In the genomic region with DNA sequence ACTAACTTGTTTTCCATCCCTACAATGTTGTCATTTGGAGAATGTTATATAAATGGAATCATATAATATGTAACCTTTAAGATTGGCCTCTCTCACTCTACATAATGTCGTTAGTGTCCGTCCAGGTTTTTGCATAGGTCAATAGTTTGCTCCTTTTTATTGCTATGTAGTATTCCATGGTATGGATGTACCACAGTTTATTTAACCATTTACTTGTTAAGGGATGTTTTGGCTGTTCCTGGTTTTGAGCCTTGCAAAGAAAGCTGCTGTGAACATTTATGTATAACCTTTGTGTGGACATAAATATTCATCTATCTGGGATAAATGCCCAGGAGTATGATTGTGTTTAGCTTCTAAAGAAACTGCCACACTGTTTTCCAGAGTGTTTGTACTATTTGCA, we compare ENCODE assay signal across 39 cellular contexts.
"Had no signal": no experiment of that assay in that cellular context is flagged by ENCODE, and none has a peak within 500 bp of the region (broad histone marks: within the 10 kb centered on the region; RNA-seq: fewer than 3 reads in every experiment).

No MANE protein-coding gene starts in this region.

- H3K4me3 Mint-ChIP-seq: activated naive CD4-positive, alpha-beta T cell treated with anti-CD3 and anti-CD28 coated beads for 36 hours; activated naive CD4-positive, alpha-beta T cell treated with anti-CD3 and anti-CD28 coated beads, Interleukin-2, amount 10 ng/mL, durations not matched to agents 7 days and 5 days; activated naive CD4-positive, alpha-beta T cell treated with anti-CD3 and anti-CD28 coated beads, Interleukin-2, amount 50 U/mL, for 24 hours; activated naive CD8-positive, alpha-beta T cell; activated naive CD8-positive, alpha-beta T cell treated with anti-CD3 and anti-CD28 coated beads for 36 hours; activated naive CD8-positive, alpha-beta T cell treated with anti-CD3 and anti-CD28 coated beads, Interleukin-2, amount 10 ng/mL, durations not matched to agents 7 days and 5 days; activated naive CD8-positive, alpha-beta T cell treated with anti-CD3 and anti-CD28 coated beads, Interleukin-2, amount 50 U/mL, for 24 hours; activated T-cell treated with anti-CD3 and anti-CD28 coated beads, Interleukin-2, amount 50 U/mL, for 24 hours; activated T-cell treated with anti-CD3 and anti-CD28 coated beads, Interleukin-2, amount 50 U/mL, for 4 hours; activated T-cell treated with anti-CD3 and anti-CD28 coated beads, Interleukin-2, amount 50 U/mL, for 72 hours; activated T-helper 1 cell treated with anti-CD3 and anti-CD28 coated beads, Interleukin-12 subunit alpha, Interleukin-12 subunit beta, Interleukin-2, Interleukin-4 antibody, amounts not matched to agents 30 ng/mL and 10 ng/mL and 1 ng/mL, durations not matched to agents 14 hours and 24 hours and 36 hours; activated T-helper 17 cell treated with anti-CD3 and anti-CD28 coated beads, Interleukin-2, amount 50 U/mL, for 72 hours; brain; central memory CD8-positive, alpha-beta T cell had no signal

- H3K4me3 ChIP-seq: adrenal gland, ascending aorta, body of pancreas, breast epithelium, cardiac muscle cell had no signal

- FAIRE-seq: astrocyte, bronchial epithelial cell had no signal

- H3K27me3 ChIP-seq: adrenal gland, ascending aorta, body of pancreas, brain microvascular endothelial cell, breast epithelium, cardiac muscle cell had no signal

- DNase-seq: activated effector memory CD4-positive, alpha-beta T cell treated with anti-CD3 and anti-CD28 coated beads, Interleukin-2, amount 50 U/mL, for 16 hours; activated effector memory CD4-positive, alpha-beta T cell treated with Interleukin-2 at 50 U/mL for 16 hours; activated gamma-delta T cell; activated gamma-delta T cell treated with Interleukin-2 at 50 U/mL for 16 hours; activated naive CD4-positive, alpha-beta T cell; activated naive CD4-positive, alpha-beta T cell treated with anti-CD3 and anti-CD28 coated beads for 36 hours; activated naive CD4-positive, alpha-beta T cell treated with anti-CD3 and anti-CD28 coated beads, Interleukin-2, amount 10 ng/mL, durations not matched to agents 7 days and 5 days; activated naive CD4-positive, alpha-beta T cell treated with anti-CD3 and anti-CD28 coated beads, Interleukin-2, amount 50 U/mL, for 16 hours; activated naive CD4-positive, alpha-beta T cell treated with Interleukin-2 at 50 U/mL for 16 hours; activated naive CD8-positive, alpha-beta T cell treated with anti-CD3 and anti-CD28 coated beads for 36 hours; activated naive CD8-positive, alpha-beta T cell treated with anti-CD3 and anti-CD28 coated beads, Interleukin-2, amount 10 ng/mL, durations not matched to agents 7 days and 5 days; activated naive CD8-positive, alpha-beta T cell treated with anti-CD3 and anti-CD28 coated beads, Interleukin-2, amount 50 U/mL, for 24 hours; activated T-cell treated with anti-CD3 and anti-CD28 coated beads, Interleukin-2, amount 50 U/mL, for 24 hours; activated T-cell treated with anti-CD3 and anti-CD28 coated beads, Interleukin-2, amount 50 U/mL, for 4 hours; activated T-cell treated with anti-CD3 and anti-CD28 coated beads, Interleukin-2, amount 50 U/mL, for 48 hours; activated T-cell treated with anti-CD3 and anti-CD28 coated beads, Interleukin-2, amount 50 U/mL, for 72 hours; adrenal gland; amniotic stem cell; amygdala; anterior cingulate cortex; aorta; body of pancreas; brain microvascular endothelial cell; caudate nucleus; central memory CD4-positive, alpha-beta T cell; cerebellar nuclear complex had no signal

- H3K27ac Mint-ChIP-seq: activated naive CD4-positive, alpha-beta T cell treated with anti-CD3 and anti-CD28 coated beads for 36 hours; activated naive CD4-positive, alpha-beta T cell treated with anti-CD3 and anti-CD28 coated beads, Interleukin-2, amount 10 ng/mL, durations not matched to agents 7 days and 5 days; activated naive CD4-positive, alpha-beta T cell treated with anti-CD3 and anti-CD28 coated beads, Interleukin-2, amount 50 U/mL, for 24 hours; activated naive CD4-positive, alpha-beta T cell treated with anti-CD3 and anti-CD28 coated beads, Interleukin-2, amount 50 U/mL, for 72 hours; activated naive CD8-positive, alpha-beta T cell; activated naive CD8-positive, alpha-beta T cell treated with anti-CD3 and anti-CD28 coated beads for 36 hours; activated naive CD8-positive, alpha-beta T cell treated with anti-CD3 and anti-CD28 coated beads, Interleukin-2, amount 50 U/mL, for 24 hours; activated T-cell treated with anti-CD3 and anti-CD28 coated beads, Interleukin-2, amount 50 U/mL, for 24 hours; activated T-cell treated with anti-CD3 and anti-CD28 coated beads, Interleukin-2, amount 50 U/mL, for 72 hours; activated T-helper 1 cell treated with anti-CD3 and anti-CD28 coated beads, Interleukin-12 subunit alpha, Interleukin-12 subunit beta, Interleukin-2, Interleukin-4 antibody, amounts not matched to agents 30 ng/mL and 10 ng/mL and 1 ng/mL, durations not matched to agents 14 hours and 24 hours and 36 hours; activated T-helper 17 cell treated with anti-CD3 and anti-CD28 coated beads, Interleukin-2, amount 50 U/mL, for 72 hours; activated T-helper 2 cell treated with anti-CD3 and anti-CD28 coated beads, Interferon-gamma antibody, Interleukin-2, Interleukin-4, amounts not matched to agents 10 μg/mL and 5 μg/mL and 100 μg/mL, durations not matched to agents 14 hours and 24 hours and 36 hours; brain had no signal

- ATAC-seq: activated naive CD4-positive, alpha-beta T cell treated with anti-CD3 and anti-CD28 coated beads, Interleukin-2, amount 50 U/mL, for 72 hours; activated naive CD8-positive, alpha-beta T cell treated with anti-CD3 and anti-CD28 coated beads, Interleukin-2, amount 50 U/mL, for 24 hours; activated T-cell treated with anti-CD3 and anti-CD28 coated beads, Interleukin-2, amount 50 U/mL, for 4 hours; activated T-cell treated with anti-CD3 and anti-CD28 coated beads, Interleukin-2, amount 50 U/mL, for 72 hours; activated T-helper 17 cell treated with anti-CD3 and anti-CD28 coated beads, Interleukin-2, amount 50 U/mL, for 72 hours; body of pancreas had no signal

- H3K27me3 Mint-ChIP-seq: activated naive CD4-positive, alpha-beta T cell treated with anti-CD3 and anti-CD28 coated beads, Interleukin-2, amount 10 ng/mL, durations not matched to agents 7 days and 5 days; activated naive CD4-positive, alpha-beta T cell treated with anti-CD3 and anti-CD28 coated beads, Interleukin-2, amount 50 U/mL, for 24 hours; activated naive CD8-positive, alpha-beta T cell; activated naive CD8-positive, alpha-beta T cell treated with anti-CD3 and anti-CD28 coated beads for 36 hours; activated naive CD8-positive, alpha-beta T cell treated with anti-CD3 and anti-CD28 coated beads, Interleukin-2, amount 10 ng/mL, durations not matched to agents 7 days and 5 days; activated naive CD8-positive, alpha-beta T cell treated with anti-CD3 and anti-CD28 coated beads, Interleukin-2, amount 50 U/mL, for 24 hours; activated T-cell treated with anti-CD3 and anti-CD28 coated beads, Interleukin-2, amount 50 U/mL, for 24 hours; activated T-helper 17 cell treated with anti-CD3 and anti-CD28 coated beads, Interleukin-2, amount 50 U/mL, for 72 hours; central memory CD8-positive, alpha-beta T cell had no signal

- H3K4me1 ChIP-seq: adrenal gland, ascending aorta, breast epithelium had no signal

- H3K9me3 Mint-ChIP-seq: central memory CD8-positive, alpha-beta T cell had no signal

- H3K4me1 Mint-ChIP-seq: activated naive CD4-positive, alpha-beta T cell treated with anti-CD3 and anti-CD28 coated beads, Interleukin-2, amount 10 ng/mL, durations not matched to agents 7 days and 5 days; activated naive CD4-positive, alpha-beta T cell treated with anti-CD3 and anti-CD28 coated beads, Interleukin-2, amount 50 U/mL, for 24 hours; activated naive CD8-positive, alpha-beta T cell treated with anti-CD3 and anti-CD28 coated beads for 36 hours; activated naive CD8-positive, alpha-beta T cell treated with anti-CD3 and anti-CD28 coated beads, Interleukin-2, amount 50 U/mL, for 24 hours; activated T-helper 17 cell treated with anti-CD3 and anti-CD28 coated beads, Interleukin-2, amount 50 U/mL, for 72 hours; central memory CD8-positive, alpha-beta T cell had no signal

- H3K36me3 ChIP-seq: cardiac muscle cell had no signal

- H3K27ac ChIP-seq: adrenal gland, ascending aorta, brain microvascular endothelial cell, breast epithelium, cardiac muscle cell had no signal

- H3K9me3 ChIP-seq: adrenal gland, ascending aorta, body of pancreas, breast epithelium had no signal
